In genomic region chr11:114061053-114062049, GRCh38 we compare ENCODE assay signal across 8 cellular contexts. TPM values are rescaled to one million over a fixed set of nuclear protein-coding genes. Genes with fewer than 3 reads are reported as not detected.
DNase-seq lines count a peak whose midpoint lies in the region; ATAC-seq and TF ChIP-seq lines count a peak whose summit lies in the region.

No MANE protein-coding gene starts in this region.

- H3K36me3 ChIP-seq in mucosa of descending colon (ENCODE audit: low read depth), result no peaks in the 10 kb centered on the region
- H3K36me3 ChIP-seq in aorta (ENCODE audit: control insufficient read depth in 1 of 2, insufficient read depth in 2 of 2, low read length in 1 of 2), result peaks cover 5 to 10% of the 10 kb centered on the region in 2 donors

- TF ChIP-seq CTCF in mucosa of descending colon (IDR thresholded peaks at IDR 0.05), result no peak

- H3K4me3 ChIP-seq in mucosa of descending colon, result peak overlapping the region; percentile 55
- peak overlapping the region; percentile 84 to 95 for H3K4me3 ChIP-seq in aorta (ENCODE audit: low read length in 2 of 2)

- peaks cover 11 to 30% of the 10 kb centered on the region in 2 donors for H3K27me3 Mint-ChIP-seq in effector memory CD8-positive, alpha-beta T cell

- no peaks in the 10 kb centered on the region for H3K9me3 Mint-ChIP-seq in effector memory CD8-positive, alpha-beta T cell

- no peak for ATAC-seq in effector memory CD8-positive, alpha-beta T cell (replicated peaks)
- ATAC-seq in mucosa of descending colon (peak; percentile 35), aorta (ENCODE audit: low FRiP score) (peak; percentile 1), GM21360 (IDR thresholded peaks at IDR 0.05; ENCODE audit: unreplicated experiment) (no peak)

- intact Hi-C loops in mucosa of descending colon (cut with DNase I, micrococcal nuclease), result loop anchor here in 1 of 2 donors (10.0 kb wide), 1 partner anchor 103 kb away; no protein-coding TSS in a partner anchor
- intact Hi-C loops in aorta (cut with DNase I), result loop anchor here (5.0 kb wide), 3 partner anchors 46 to 196 kb away; no protein-coding TSS in a partner anchor

- H3K9me3 ChIP-seq in mucosa of descending colon, result no peaks in the 10 kb centered on the region
- H3K9me3 ChIP-seq in aorta (ENCODE audit: control insufficient read depth, low read length), result no peaks in the 10 kb centered on the region

- peak overlapping the region in 1 of 2 donors; percentile 95 for H3K27ac Mint-ChIP-seq in effector memory CD8-positive, alpha-beta T cell

- peaks cover 19 to 45% of the 10 kb centered on the region in 2 donors for H3K4me1 Mint-ChIP-seq in effector memory CD8-positive, alpha-beta T cell (ENCODE audit: low read depth in 2 of 2)

- H3K4me3 Mint-ChIP-seq in effector memory CD8-positive, alpha-beta T cell, result peak overlapping the region; percentile 87 to 89

- no peaks in the 10 kb centered on the region for H3K27me3 ChIP-seq in aorta (ENCODE audit: control insufficient read depth in 1 of 2, insufficient read depth in 2 of 2, low read length in 1 of 2)

- peak overlapping the region; percentile 90 to 92 for H3K27ac ChIP-seq in aorta (ENCODE audit: low read depth in 1 of 2, low read length in 2 of 2)

- DNase-seq in GF-D8 (lab: John Stamatoyannopoulos, UW), result peak; percentile 63
- DNase-seq in OCI-M1 (lab: John Stamatoyannopoulos, UW), result peak; percentile 77
- DNase-seq in effector memory CD8-positive, alpha-beta T cell, result no peak
- peak in 1 of 3 donors; percentile 59 for DNase-seq in mucosa of descending colon
- no peak for DNase-seq in aorta
- no peak for DNase-seq in stimulated activated CD4-positive, alpha-beta T cell treated with anti-CD3 and anti-CD28 coated beads, Interleukin-1b, Interleukin-23, amount 100 ng/mL, for 48 hours
- DNase-seq in activated CD4-positive, alpha-beta T cell treated with anti-CD3 and anti-CD28 coated beads for 4 hours, result no peak

- peaks cover 16% of the 10 kb centered on the region for H3K4me1 ChIP-seq in mucosa of descending colon (ENCODE audit: low read depth)
- peaks cover 0 to 5% of the 10 kb centered on the region in 2 donors for H3K4me1 ChIP-seq in aorta (ENCODE audit: control insufficient read depth in 1 of 2, insufficient read depth in 2 of 2, low read length in 2 of 2)

- H3K36me3 Mint-ChIP-seq in effector memory CD8-positive, alpha-beta T cell (ENCODE audit: insufficient read depth), result peaks cover 73% of the 10 kb centered on the region

- 2% methylated on average over 52 of the region's 52 CpGs for WGBS in aorta, 2 donors

RNA-seq across cellular contexts. Expression of gene ZBTB16, which starts 1.8 kb away (rescaled TPM):
- total RNA-seq in mucosa of descending colon, result 10 to 100 TPM in 2 of 3 donors, 1 to 10 TPM in 1; 4.9 to 82.1 (median 48.8) TPM
- total RNA-seq in aorta, result 100 to 1,000 TPM in 1 of 2 donors, 10 to 100 TPM in 1; 54.5 to 283 TPM
- 10 to 100 TPM; 32.9 to 94.5 TPM for polyA plus RNA-seq in aorta

Comparison
In these comparisons a context has a peak if more than half of its experiments do, and no peak if none do; other contexts are left out.
1. DNase-seq: peak in GF-D8 (single experiment) and OCI-M1 (single experiment); none in effector memory CD8-positive, alpha-beta T cell (0 of 3), aorta (0 of 2), stimulated activated CD4-positive, alpha-beta T cell treated with anti-CD3 and anti-CD28 coated beads, Interleukin-1b, Interleukin-23, amount 100 ng/mL, for 48 hours (single experiment) and activated CD4-positive, alpha-beta T cell treated with anti-CD3 and anti-CD28 coated beads for 4 hours (0 of 2).
2. ATAC-seq: peak in mucosa of descending colon (single experiment) and aorta (single experiment); none in effector memory CD8-positive, alpha-beta T cell (single experiment) and GM21360 (single experiment).